ENCODE assay signal across 6 cellular contexts in the genomic region with DNA sequence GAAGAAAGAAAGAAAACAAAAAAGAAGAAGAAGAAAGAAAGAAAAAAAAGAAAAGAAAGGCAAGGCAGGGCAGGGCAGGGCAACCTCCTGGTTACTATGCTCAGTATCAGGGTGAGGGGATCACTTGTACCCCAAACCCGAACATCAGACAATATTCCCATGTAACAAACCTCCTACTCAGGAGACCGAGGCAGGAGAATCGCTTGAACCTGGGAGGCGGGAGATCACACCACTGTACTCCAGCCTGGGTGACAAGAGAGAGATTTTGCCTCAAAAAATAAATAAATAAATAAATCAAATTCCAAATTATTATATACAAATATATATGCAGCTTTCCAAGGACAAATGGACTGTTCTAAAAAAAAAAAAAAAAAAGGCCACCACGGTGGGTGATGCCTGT.
A peak's percentile ranks its signal among the peaks of the same experiment; 100 is the strongest.
DNase-seq lines count a peak whose midpoint lies in the region; ATAC-seq and TF ChIP-seq lines count a peak whose summit lies in the region.
"Not testable (repeated sequence)": the region's sequence is repeated elsewhere in the genome, so short reads cannot be mapped to it uniquely, and the experiment has no call there.

No MANE protein-coding gene starts in this region.

- not testable (repeated sequence) for TF ChIP-seq POLR2A in esophagus muscularis mucosa (IDR thresholded peaks at IDR 0.05; ENCODE audit: low read depth)

- H3K9ac ChIP-seq in mesendoderm (ENCODE audit: low read length): not testable (repeated sequence)

- H3K56ac ChIP-seq in mesendoderm (ENCODE audit: low read length): not testable (repeated sequence)

- not testable (repeated sequence) for H3K79me1 ChIP-seq in mesendoderm (ENCODE audit: low read length)

- H4K5ac ChIP-seq in mesendoderm (ENCODE audit: low read length): not testable (repeated sequence)

- not testable (repeated sequence) for H3K4me3 Mint-ChIP-seq in osteocyte (ENCODE audit: unreplicated experiment)

- TF ChIP-seq EP300 in esophagus muscularis mucosa (IDR thresholded peaks at IDR 0.05): not testable (repeated sequence)

- not testable (repeated sequence) for H4K8ac ChIP-seq in mesendoderm (ENCODE audit: low read depth, low read length)

- DNase-seq in esophagus muscularis mucosa (ENCODE audit: extremely low spot score) (peak; percentile 62), lung (ENCODE audit: low spot score) (peak; percentile 25), osteocyte (ENCODE audit: extremely low spot score, unreplicated experiment) (peak; percentile 83)
- DNase-seq in mesendoderm; sciatic nerve (ENCODE audit: low spot score); upper lobe of right lung: not testable (repeated sequence)

- not testable (repeated sequence) for H3K4me1 Mint-ChIP-seq in osteocyte (ENCODE audit: unreplicated experiment)

- not testable (repeated sequence) for H3K36me3 Mint-ChIP-seq in osteocyte (ENCODE audit: unreplicated experiment)

- peaks cover 0 to 10% (median 0%) of the 10 kb centered on the region in 4 donors for H3K27me3 ChIP-seq in esophagus muscularis mucosa
- not testable (repeated sequence) for H3K27me3 ChIP-seq in lung (ENCODE audit: control insufficient read depth, insufficient read depth); mesendoderm (ENCODE audit: insufficient read depth, low read length, poor library complexity); upper lobe of right lung

- not testable (repeated sequence) for H3K4me1 ChIP-seq in esophagus muscularis mucosa; lung (ENCODE audit: control insufficient read depth in 2 of 2, insufficient read depth in 2 of 2, low read length in 2 of 2); mesendoderm (ENCODE audit: control insufficient read depth, low read depth, low read length); upper lobe of right lung

- TF ChIP-seq CTCF in esophagus muscularis mucosa (IDR thresholded peaks at IDR 0.05); lung (IDR thresholded peaks at IDR 0.05; ENCODE audit: control extremely low read depth, extremely low read depth); osteocyte (IDR thresholded peaks at IDR 0.05); upper lobe of right lung (IDR thresholded peaks at IDR 0.05): not testable (repeated sequence)

- not testable (repeated sequence) for H3K9me3 Mint-ChIP-seq in osteocyte (ENCODE audit: unreplicated experiment)

- not testable (repeated sequence) for H3K4me2 ChIP-seq in mesendoderm (ENCODE audit: low read length)

- H3K18ac ChIP-seq in mesendoderm (ENCODE audit: low read length): not testable (repeated sequence)

- not testable (repeated sequence) for H2BK15ac ChIP-seq in mesendoderm (replicated peaks; ENCODE audit: low read depth)

- not testable (repeated sequence) for H3K23ac ChIP-seq in mesendoderm (ENCODE audit: low read length)

- intact Hi-C loops in esophagus muscularis mucosa (cut with DNase I); sciatic nerve (cut with DNase I); upper lobe of right lung (cut with DNase I): not testable (repeated sequence)

- not testable (repeated sequence) for H3K79me2 ChIP-seq in mesendoderm (ENCODE audit: control insufficient read depth, insufficient read depth, low read length)

- H3K27ac Mint-ChIP-seq in osteocyte (ENCODE audit: unreplicated experiment): not testable (repeated sequence)

- H2BK5ac ChIP-seq in mesendoderm (ENCODE audit: low read length): not testable (repeated sequence)

- not testable (repeated sequence) for H3K4me3 ChIP-seq in esophagus muscularis mucosa, lung, upper lobe of right lung
- H3K4me3 ChIP-seq in mesendoderm (ENCODE audit: low read length): peak overlapping the region; percentile 33

- not testable (repeated sequence) for ATAC-seq in lung (ENCODE audit: insufficient read depth, low FRiP score)
- ATAC-seq in sciatic nerve: peak; percentile 30
- peak; percentile 5 for ATAC-seq in upper lobe of right lung

- H2AK5ac ChIP-seq in mesendoderm (ENCODE audit: low read length): not testable (repeated sequence)

- H3K27ac ChIP-seq in esophagus muscularis mucosa (replicated peaks in 1 of 4); lung (ENCODE audit: low read depth in 1 of 2, low read length in 1 of 2); mesendoderm (ENCODE audit: low read depth, low read length); upper lobe of right lung: not testable (repeated sequence)

- not testable (repeated sequence) for H3K36me3 ChIP-seq in esophagus muscularis mucosa; lung (ENCODE audit: control insufficient read depth in 2 of 2, insufficient read depth in 2 of 2, low read length in 2 of 2); mesendoderm (ENCODE audit: control insufficient read depth, insufficient read depth, low read length); upper lobe of right lung

- H2BK120ac ChIP-seq in mesendoderm (ENCODE audit: low read depth, low read length): not testable (repeated sequence)

- not testable (repeated sequence) for H3K27me3 Mint-ChIP-seq in osteocyte (ENCODE audit: unreplicated experiment)

- H3K9me3 ChIP-seq in esophagus muscularis mucosa: peaks cover 0 to 60% (median 20%) of the 10 kb centered on the region in 4 donors
- peaks cover 6 to 32% of the 10 kb centered on the region in 2 donors for H3K9me3 ChIP-seq in lung (ENCODE audit: control insufficient read depth in 2 of 2, insufficient read depth in 1 of 2, low read length in 1 of 2)
- H3K9me3 ChIP-seq in upper lobe of right lung: peaks cover 21% of the 10 kb centered on the region

- H3K4ac ChIP-seq in mesendoderm (ENCODE audit: low read depth, low read length): not testable (repeated sequence)

- WGBS in esophagus muscularis mucosa: 63% methylated on average over 5 of the region's 5 CpGs
- WGBS in lung, 2 donors: 56 to 59% methylated on average over 5 of the region's 5 CpGs
- no CpG with 5 or more reads among the region's 5 CpGs for WGBS in mesendoderm (ENCODE audit: extremely low coverage, insufficient coverage, low lambda C conversion rate)
